Comparison of ENCODE assay signal across 8 cellular contexts in the genomic region with DNA sequence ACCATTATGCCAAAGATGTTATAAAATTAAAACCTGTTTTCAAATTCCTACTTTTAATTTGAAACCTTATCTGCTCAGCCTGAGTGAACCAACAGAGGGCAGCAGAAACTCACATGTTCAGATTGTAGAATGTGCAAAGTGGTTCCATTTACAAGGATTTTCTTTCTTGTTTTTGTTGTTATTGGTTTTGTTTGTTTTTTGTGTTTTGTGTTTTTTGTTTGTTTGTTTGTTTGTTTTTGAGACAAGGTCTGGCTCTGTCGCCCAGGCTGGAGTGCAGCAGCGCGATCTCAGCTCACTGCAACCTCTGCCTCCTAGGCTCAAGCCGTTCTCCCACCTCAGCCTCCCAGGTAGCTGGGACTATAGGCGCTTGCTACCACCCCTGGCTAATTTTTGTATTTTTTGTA. TPM values are rescaled to one million over a fixed set of nuclear protein-coding genes. Genes with fewer than 3 reads are reported as not detected.
DNase-seq lines count a peak whose midpoint lies in the region; ATAC-seq and TF ChIP-seq lines count a peak whose summit lies in the region.
"Had no signal": no experiment of that assay in that cellular context is flagged by ENCODE, and none has a peak within 500 bp of the region (broad histone marks: within the 10 kb centered on the region; RNA-seq: fewer than 3 reads in every experiment).

No MANE protein-coding gene starts in this region.

- H3K4me2 ChIP-seq in KMS-11 (no peak overlapping the region), neuronal stem cell (ENCODE audit: insufficient read depth, low read length, poor library complexity, severe bottlenecking) (no peak overlapping the region)

- no peak overlapping the region for H3K18ac ChIP-seq in neuronal stem cell (ENCODE audit: low read length)

- TF ChIP-seq CTCF in KMS-11 (conservative IDR thresholded peaks at IDR 0.05; ENCODE audit: low read depth, low read length) = peak; percentile 75
- TF ChIP-seq CTCF in epithelial cell of proximal tubule (conservative IDR thresholded peaks at IDR 0.05; ENCODE audit: low read depth, low read length) = peak; percentile 85

- H3K4me1 ChIP-seq in KMS-11 (ENCODE audit: low read depth, poor library complexity, severe bottlenecking) (no peaks in the 10 kb centered on the region), neuronal stem cell (ENCODE audit: control insufficient read depth in 2 of 2, insufficient read depth in 1 of 2, low read depth in 1 of 2, low read length in 2 of 2) (peaks cover 0 to 2% of the 10 kb centered on the region in 2 donors)

- no peak overlapping the region for H4K8ac ChIP-seq in neuronal stem cell (ENCODE audit: low read depth, low read length)

- no peak overlapping the region for H3K4ac ChIP-seq in neuronal stem cell (ENCODE audit: low read length)

- H3K79me1 ChIP-seq in neuronal stem cell (ENCODE audit: low read depth, low read length) = no peaks in the 10 kb centered on the region

- no peak overlapping the region for H2AK5ac ChIP-seq in neuronal stem cell (ENCODE audit: low read depth, low read length)

- H3K4me3 ChIP-seq in KMS-11 (IDR thresholded peaks at IDR 0.05; ENCODE audit: insufficient read depth, low read depth, low read length) (no peak overlapping the region), epithelial cell of proximal tubule (ENCODE audit: low read depth, low read length) (no peak overlapping the region), neuronal stem cell (ENCODE audit: low read length in 2 of 2) (no peak overlapping the region)

- H2BK12ac ChIP-seq in neuronal stem cell (ENCODE audit: low read length) = no peak overlapping the region

- no peaks in the 10 kb centered on the region for H3K79me2 ChIP-seq in KMS-11 (ENCODE audit: insufficient read depth, low read depth)

- no peak overlapping the region for H3K23ac ChIP-seq in neuronal stem cell (ENCODE audit: low read depth, low read length, poor library complexity)

- no peak overlapping the region for H2AFZ ChIP-seq in KMS-11 (ENCODE audit: low read depth)
- no peak overlapping the region for H2AFZ ChIP-seq in neuronal stem cell (ENCODE audit: low read length)

- H3K27ac ChIP-seq in KMS-11 (no peak overlapping the region), neuronal stem cell (replicated peaks; ENCODE audit: low read length) (no peak overlapping the region)

- no CpG with 5 or more reads among the region's 5 CpGs for WGBS in neuronal stem cell (ENCODE audit: extremely low coverage in 2 of 2, insufficient read length in 2 of 2, insufficient replicate concordance in 1 of 2), 2 donors

- no peak overlapping the region for H2BK5ac ChIP-seq in neuronal stem cell (ENCODE audit: low read length)

- ATAC-seq in GM21381 (IDR thresholded peaks at IDR 0.05; ENCODE audit: unreplicated experiment) = no peak

- peak; percentile 44 for DNase-seq in G401 (ENCODE audit: low spot score)
- peak; percentile 8 for DNase-seq in T-helper 9 cell
- DNase-seq in epithelial cell of proximal tubule (ENCODE audit: low read depth) = no peak
- peak; percentile 41 for DNase-seq in neuronal stem cell (ENCODE audit: low spot score)
- DNase-seq in NCI-H2107 treated with DMSO at 0.1 percent for 48 hours (lab: John Stamatoyannopoulos, UW; ENCODE audit: unreplicated experiment) = no peak

- no peaks in the 10 kb centered on the region for H3K36me3 ChIP-seq in KMS-11 (ENCODE audit: insufficient read depth)
- H3K36me3 ChIP-seq in neuronal stem cell (replicated peaks in 1 of 2; ENCODE audit: control insufficient read depth in 2 of 2, insufficient read depth in 2 of 2, low read length in 2 of 2) = peaks cover 0 to 16% of the 10 kb centered on the region in 2 donors

- H2BK120ac ChIP-seq in neuronal stem cell (ENCODE audit: low read depth, low read length) = no peak overlapping the region

- H3K14ac ChIP-seq in neuronal stem cell (ENCODE audit: low read length) = no peak overlapping the region

- no peak overlapping the region for H2BK15ac ChIP-seq in neuronal stem cell (ENCODE audit: low read length)

- H3K9me3 ChIP-seq in neuronal stem cell (replicated peaks in 1 of 2; ENCODE audit: control insufficient read depth in 2 of 2, insufficient read depth in 1 of 2, low read depth in 1 of 2, low read length in 2 of 2) = no peaks in the 10 kb centered on the region

- H4K20me1 ChIP-seq in KMS-11 (ENCODE audit: insufficient read depth) = no peaks in the 10 kb centered on the region

- H3K9ac ChIP-seq in KMS-11 = no peak overlapping the region
- H3K9ac ChIP-seq in neuronal stem cell (ENCODE audit: low read depth, low read length, poor library complexity) = no peak overlapping the region

- no peak overlapping the region for H4K91ac ChIP-seq in neuronal stem cell (ENCODE audit: low read depth, low read length, poor library complexity)

- H3K27me3 ChIP-seq in KMS-11 (ENCODE audit: insufficient read depth, low read depth) = no peaks in the 10 kb centered on the region
- H3K27me3 ChIP-seq in neuronal stem cell (ENCODE audit: control insufficient read depth in 3 of 3, insufficient read depth in 3 of 3, low read depth in 1 of 3, low read length in 3 of 3) = no peaks in the 10 kb centered on the region

- in situ Hi-C loops in G401 (cut with HindIII; ENCODE audit: low sequenced_read_pairs) = no loop called here

RNA-seq across cellular contexts. Expression of a gene that starts 22.8 kb away (rescaled TPM):
- not detected in 2 replicates for total RNA-seq in G401 (2014; rRNA removed; shearing (Covaris generic))
- not detected in 2 replicates for total RNA-seq in epithelial cell of proximal tubule
- 0.49 TPM for polyA plus RNA-seq in neuronal stem cell (2013, experiment 1 of 2)
- polyA plus RNA-seq in neuronal stem cell (2013, experiment 2 of 2) = 0.40 TPM
- total RNA-seq: activated CD8-positive, alpha-beta memory T cell treated with anti-CD3 and anti-CD28 coated beads for 36 hours had no signal

Comparison
In these comparisons a context has a peak if more than half of its experiments do, and no peak if none do; other contexts are left out.
1. DNase-seq: peak in G401 (single experiment), T-helper 9 cell (single experiment) and neuronal stem cell (single experiment); none in epithelial cell of proximal tubule (single experiment) and NCI-H2107 treated with DMSO at 0.1 percent for 48 hours (single experiment).